25 cellular contexts compared by ENCODE assay signal in genomic region chr12:39883411-39883810, GRCh38.
"Had no signal": no experiment of that assay in that cellular context is flagged by ENCODE, and none has a peak within 500 bp of the region (broad histone marks: within the 10 kb centered on the region; RNA-seq: fewer than 3 reads in every experiment).

No MANE protein-coding gene starts in this region.

- H2AFZ ChIP-seq: hepatocyte had no signal

- H3K4me3 ChIP-seq: coronary artery, dorsolateral prefrontal cortex, esophagus squamous epithelium, gastroesophageal sphincter, heart left ventricle, hepatocyte, left lung, lower lobe of right lung had no signal

- FAIRE-seq: colon, keratinocyte had no signal

- DNase-seq: dermis blood vessel endothelial cell; dorsolateral prefrontal cortex; effector memory CD4-positive, alpha-beta T cell; erythroblast; esophagus squamous epithelium; foreskin fibroblast; foreskin melanocyte; heart left ventricle; hypothalamus; immature natural killer cell; left cardiac atrium; left lung; left ventricle myocardium superior; lower lobe of right lung; mammary epithelial cell; mesendoderm; midbrain; naive thymus-derived CD4-positive, alpha-beta T cell had no signal

- H3K27ac ChIP-seq: coronary artery, dorsolateral prefrontal cortex, epithelial cell of prostate, esophagus squamous epithelium, gastroesophageal sphincter, heart left ventricle, hepatocyte, left lung, lower lobe of right lung had no signal

- H3K9me3 ChIP-seq: gastroesophageal sphincter had no signal

- ATAC-seq: esophagus mucosa; gastroesophageal sphincter; heart left ventricle; left cardiac atrium; left lung; left ventricle myocardium superior; lower lobe of right lung; naive thymus-derived CD4-positive, alpha-beta T cell had no signal

- H3K36me3 ChIP-seq: esophagus squamous epithelium, gastroesophageal sphincter, heart left ventricle, left lung, lower lobe of right lung had no signal

- H3K79me2 ChIP-seq: hepatocyte had no signal

- H3K27me3 ChIP-seq: dorsolateral prefrontal cortex, esophagus squamous epithelium, gastroesophageal sphincter, heart left ventricle, hepatocyte, left lung had no signal

- H3K4me2 ChIP-seq: hepatocyte had no signal

- H3K4me1 ChIP-seq: heart left ventricle, left lung, lower lobe of right lung had no signal
